ENCODE assay signal across 8 cellular contexts in genomic region chr1:41282679-41283317, GRCh38. TPM values are rescaled to one million over a fixed set of nuclear protein-coding genes. Genes with fewer than 3 reads are reported as not detected.
DNase-seq lines count a peak whose midpoint lies in the region; ATAC-seq, FAIRE-seq and TF ChIP-seq lines count a peak whose summit lies in the region.

No MANE protein-coding gene starts in this region.

- POLR2A ChIA-PET in A549 (lab: Yijun Ruan, JAX) = interaction anchor here (0.6 kb wide), 1 partner anchor 125 kb away, joined by 4 read pairs; no protein-coding TSS in a partner anchor

- peak; percentile 71 to 72 for TF ChIP-seq RAD21 in A549 (conservative IDR thresholded peaks at IDR 0.05 in 1 of 2, IDR thresholded peaks at IDR 0.05 in 1 of 2)

- FAIRE-seq in A549 (lab: Jason Lieb, UNC) = no peak

- H3K27ac Mint-ChIP-seq in activated naive CD8-positive, alpha-beta T cell treated with anti-CD3 and anti-CD28 coated beads, Interleukin-2, amount 50 U/mL, for 24 hours = no peak overlapping the region

- WGBS in A549 (ENCODE audit: missing lambda C conversion rate) = 27% methylated on average over 6 of the region's 9 CpGs

- H3K4me1 Mint-ChIP-seq in activated naive CD8-positive, alpha-beta T cell treated with anti-CD3 and anti-CD28 coated beads, Interleukin-2, amount 50 U/mL, for 24 hours = no peaks in the 10 kb centered on the region

- no peak for TF ChIP-seq EP300 in A549 (IDR thresholded peaks at IDR 0.05)

- H3K4me3 ChIP-seq in A549 (no peak overlapping the region), GM12865 (ENCODE audit: low read depth, low read length) (no peak overlapping the region)

- H3K36me3 Mint-ChIP-seq in activated naive CD8-positive, alpha-beta T cell treated with anti-CD3 and anti-CD28 coated beads, Interleukin-2, amount 50 U/mL, for 24 hours (ENCODE audit: low read depth) = no peaks in the 10 kb centered on the region

- DNase-seq in A549 (ENCODE audit: low read depth in 1 of 2, low spot score in 1 of 2) = peak; percentile 20 to 45
- DNase-seq in GM12865 (ENCODE audit: low read depth) = peak; percentile 16
- DNase-seq in NCI-H748 (lab: John Stamatoyannopoulos, UW; ENCODE audit: unreplicated experiment) = peak; percentile 88
- DNase-seq in activated naive CD8-positive, alpha-beta T cell treated with anti-CD3 and anti-CD28 coated beads, Interleukin-2, amount 50 U/mL, for 24 hours = peak; percentile 47
- peak; percentile 9 for DNase-seq in iPS DF 4.7 (ENCODE audit: extremely low read depth, low spot score)
- peak; percentile 13 to 27 for DNase-seq in stimulated activated CD4-positive, alpha-beta T cell treated with anti-CD3 and anti-CD28 coated beads, Interleukin-2, amount 100 ng/mL, for 48 hours
- DNase-seq in ureter (ENCODE audit: low spot score) = no peak

- no peak overlapping the region for H3K4me2 ChIP-seq in A549

- H3K4me3 Mint-ChIP-seq in activated naive CD8-positive, alpha-beta T cell treated with anti-CD3 and anti-CD28 coated beads, Interleukin-2, amount 50 U/mL, for 24 hours = no peak overlapping the region

- no peak overlapping the region for H3K27ac ChIP-seq in A549

- TF ChIP-seq POLR2A in A549 (IDR thresholded peaks at IDR 0.05; ENCODE audit: low read length) = no peak
- no peak for TF ChIP-seq POLR2A in GM18505 (IDR thresholded peaks at IDR 0.05; ENCODE audit: borderline replicate concordance, extremely low read depth, insufficient read depth, insufficient read length)

- no peaks in the 10 kb centered on the region for H3K9me3 ChIP-seq in A549

- no peaks in the 10 kb centered on the region for H3K9me3 Mint-ChIP-seq in activated naive CD8-positive, alpha-beta T cell treated with anti-CD3 and anti-CD28 coated beads, Interleukin-2, amount 50 U/mL, for 24 hours

- peak; percentile 73 to 90; a peak in 5 of 6 replicates for ATAC-seq in A549
- peak; percentile 45 for ATAC-seq in activated naive CD8-positive, alpha-beta T cell treated with anti-CD3 and anti-CD28 coated beads, Interleukin-2, amount 50 U/mL, for 24 hours
- ATAC-seq in GM18505 (IDR thresholded peaks at IDR 0.05; ENCODE audit: unreplicated experiment) = no peak

- H3K4me1 ChIP-seq in A549 = no peaks in the 10 kb centered on the region

- peaks cover 36% of the 10 kb centered on the region for H3K27me3 Mint-ChIP-seq in activated naive CD8-positive, alpha-beta T cell treated with anti-CD3 and anti-CD28 coated beads, Interleukin-2, amount 50 U/mL, for 24 hours

- peak; percentile 64 for TF ChIP-seq CTCF in A549 (IDR thresholded peaks at IDR 0.05)
- peak; percentile 84 for TF ChIP-seq CTCF in GM12865 (IDR thresholded peaks at IDR 0.05; ENCODE audit: insufficient read depth, low read depth, low read length, missing control alignments)

- CTCF ChIA-PET in A549 (lab: Yijun Ruan, JAX) = interaction anchor here (0.6 to 10.4 kb wide), 42 partner anchors 8 to 603 kb away, joined by 3 to 146 read pairs (median 4); no protein-coding TSS in a partner anchor

TF ChIP-seq in A549, 52 proteins besides CTCF, POLR2A, EP300 and RAD21:
- TF ChIP-seq HEYL (CRISPR knock-in tag; IDR thresholded peaks at IDR 0.05) (no peak), SREBF2 (IDR thresholded peaks at IDR 0.05) (no peak), SMC3 (IDR thresholded peaks at IDR 0.05) (peak; percentile 62), KDM1A (IDR thresholded peaks at IDR 0.05; ENCODE audit: low read depth) (no peak), TP53 (CRISPR knock-in tag; IDR thresholded peaks at IDR 0.05) (no peak), CBX8 (IDR thresholded peaks at IDR 0.05) (no peak)

RNA-seq across cellular contexts. Expression of gene SCMH1, which starts 40.7 kb away (rescaled TPM):
- polyA plus RNA-seq in A549 (2011; rRNA removed) = 26.7 and 30.2 TPM in 2 replicates
- 24.1 and 24.9 TPM in 2 replicates for polyA plus RNA-seq in A549 (2012; cell fraction: cytosol; rRNA removed)
- polyA plus RNA-seq in A549 (2012; cell fraction: nucleus; rRNA removed) = 36.9 and 37.8 TPM in 2 replicates
- polyA plus RNA-seq in A549 (2017; fragmentation: RNase III; extraction: RNeasy Plus Mini Kit Qiagen cat#74134 plus additional on column Dnase treatment) = 11.6 to 17.4 TPM (median 11.6 TPM) in 3 replicates
- polyA minus RNA-seq in A549 (2011; rRNA and poly(A)+ RNA removed) = 41.4 and 54.1 TPM in 2 replicates
- total RNA-seq in ureter = 78.4 TPM
